Comparison of ENCODE assay signal across 1 cellular context in genomic region chr4:76209876-76210275, GRCh38.
TF ChIP-seq lines count a peak whose summit lies in the region.

No MANE protein-coding gene starts in this region.

TF ChIP-seq in GM12878, 131 proteins besides CTCF, POLR2A, EP300 and RAD21:
- TF ChIP-seq PAX8 (IDR thresholded peaks at IDR 0.05), result no peak
- 0 out of 2 replicates have a peak, but pooled peaks have one; percentile 23 for TF ChIP-seq NR2F1 (conservative IDR thresholded peaks at IDR 0.05)
- no peak for TF ChIP-seq ZNF274 (IDR thresholded peaks at IDR 0.05; ENCODE audit: insufficient read depth, insufficient read length)
- no peak for TF ChIP-seq REST (IDR thresholded peaks at IDR 0.05; ENCODE audit: low read depth, low read length)
- TF ChIP-seq IKZF1 (conservative IDR thresholded peaks at IDR 0.05), result 0 out of 2 replicates have a peak, but pooled peaks have one; percentile 21
- no peak for TF ChIP-seq MEF2A (IDR thresholded peaks at IDR 0.05; ENCODE audit: insufficient read depth, low read depth, low read length)
- TF ChIP-seq STAT1 (conservative IDR thresholded peaks at IDR 0.05), result no peak
